In the genomic region with DNA sequence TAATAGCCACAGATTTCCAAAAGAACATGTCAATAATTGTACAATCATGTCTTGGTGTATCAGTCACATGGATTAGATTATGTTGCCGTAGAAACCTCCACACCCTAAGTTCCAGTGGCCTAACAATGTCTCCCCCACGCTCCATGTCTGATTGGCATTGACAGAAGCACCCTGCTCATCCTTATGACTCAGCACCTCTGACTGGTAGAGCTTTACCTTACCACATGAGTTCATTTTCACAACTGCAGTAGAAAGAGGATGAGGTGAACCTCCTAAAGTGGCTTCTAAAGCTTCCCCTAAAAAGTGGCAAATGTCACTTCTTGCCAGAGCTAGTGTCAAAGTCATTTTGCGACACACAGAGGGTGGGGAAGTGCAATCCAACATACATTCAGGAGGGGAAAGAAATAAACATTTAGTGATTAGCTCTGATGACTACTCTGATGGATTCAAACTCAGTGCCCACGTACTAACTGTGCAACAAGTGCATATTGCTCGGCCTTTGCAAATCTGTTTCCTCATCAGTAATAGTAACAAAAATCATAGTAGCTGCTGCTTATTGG, we compare ENCODE assay signal across 1 cellular context.
TF ChIP-seq lines count a peak whose summit lies in the region.

No MANE protein-coding gene starts in this region.

TF ChIP-seq in SK-N-SH treated with all-trans-retinoic acid at 6 μM for 48 hours, 23 proteins besides CTCF, POLR2A, EP300 and RAD21 (continued from another document):
- TF ChIP-seq, protein P1, sequence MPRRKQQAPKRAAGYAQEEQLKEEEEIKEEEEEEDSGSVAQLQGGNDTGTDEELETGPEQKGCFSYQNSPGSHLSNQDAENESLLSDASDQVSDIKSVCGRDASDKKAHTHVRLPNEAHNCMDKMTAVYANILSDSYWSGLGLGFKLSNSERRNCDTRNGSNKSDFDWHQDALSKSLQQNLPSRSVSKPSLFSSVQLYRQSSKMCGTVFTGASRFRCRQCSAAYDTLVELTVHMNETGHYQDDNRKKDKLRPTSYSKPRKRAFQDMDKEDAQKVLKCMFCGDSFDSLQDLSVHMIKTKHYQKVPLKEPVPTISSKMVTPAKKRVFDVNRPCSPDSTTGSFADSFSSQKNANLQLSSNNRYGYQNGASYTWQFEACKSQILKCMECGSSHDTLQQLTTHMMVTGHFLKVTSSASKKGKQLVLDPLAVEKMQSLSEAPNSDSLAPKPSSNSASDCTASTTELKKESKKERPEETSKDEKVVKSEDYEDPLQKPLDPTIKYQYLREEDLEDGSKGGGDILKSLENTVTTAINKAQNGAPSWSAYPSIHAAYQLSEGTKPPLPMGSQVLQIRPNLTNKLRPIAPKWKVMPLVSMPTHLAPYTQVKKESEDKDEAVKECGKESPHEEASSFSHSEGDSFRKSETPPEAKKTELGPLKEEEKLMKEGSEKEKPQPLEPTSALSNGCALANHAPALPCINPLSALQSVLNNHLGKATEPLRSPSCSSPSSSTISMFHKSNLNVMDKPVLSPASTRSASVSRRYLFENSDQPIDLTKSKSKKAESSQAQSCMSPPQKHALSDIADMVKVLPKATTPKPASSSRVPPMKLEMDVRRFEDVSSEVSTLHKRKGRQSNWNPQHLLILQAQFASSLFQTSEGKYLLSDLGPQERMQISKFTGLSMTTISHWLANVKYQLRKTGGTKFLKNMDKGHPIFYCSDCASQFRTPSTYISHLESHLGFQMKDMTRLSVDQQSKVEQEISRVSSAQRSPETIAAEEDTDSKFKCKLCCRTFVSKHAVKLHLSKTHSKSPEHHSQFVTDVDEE (CRISPR knock-in tag; IDR thresholded peaks at IDR 0.05): no peak
- TF ChIP-seq ARNTL (CRISPR knock-in tag; IDR thresholded peaks at IDR 0.05; ENCODE audit: borderline replicate concordance, low read depth) (no peak), SNAI2 (CRISPR knock-in tag; IDR thresholded peaks at IDR 0.05) (no peak), ZNF8 (CRISPR knock-in tag; IDR thresholded peaks at IDR 0.05) (no peak), ZNF565 (CRISPR knock-in tag; conservative IDR thresholded peaks at IDR 0.05; ENCODE audit: low read depth) (no peak), TOX (CRISPR knock-in tag; IDR thresholded peaks at IDR 0.05; ENCODE audit: borderline replicate concordance) (no peak), PPARA (CRISPR knock-in tag; IDR thresholded peaks at IDR 0.05; ENCODE audit: borderline replicate concordance) (no peak), OSR1 (CRISPR knock-in tag; IDR thresholded peaks at IDR 0.05) (no peak), BACH2 (CRISPR knock-in tag; IDR thresholded peaks at IDR 0.05; ENCODE audit: borderline replicate concordance) (no peak)
- TF ChIP-seq, protein P2, sequence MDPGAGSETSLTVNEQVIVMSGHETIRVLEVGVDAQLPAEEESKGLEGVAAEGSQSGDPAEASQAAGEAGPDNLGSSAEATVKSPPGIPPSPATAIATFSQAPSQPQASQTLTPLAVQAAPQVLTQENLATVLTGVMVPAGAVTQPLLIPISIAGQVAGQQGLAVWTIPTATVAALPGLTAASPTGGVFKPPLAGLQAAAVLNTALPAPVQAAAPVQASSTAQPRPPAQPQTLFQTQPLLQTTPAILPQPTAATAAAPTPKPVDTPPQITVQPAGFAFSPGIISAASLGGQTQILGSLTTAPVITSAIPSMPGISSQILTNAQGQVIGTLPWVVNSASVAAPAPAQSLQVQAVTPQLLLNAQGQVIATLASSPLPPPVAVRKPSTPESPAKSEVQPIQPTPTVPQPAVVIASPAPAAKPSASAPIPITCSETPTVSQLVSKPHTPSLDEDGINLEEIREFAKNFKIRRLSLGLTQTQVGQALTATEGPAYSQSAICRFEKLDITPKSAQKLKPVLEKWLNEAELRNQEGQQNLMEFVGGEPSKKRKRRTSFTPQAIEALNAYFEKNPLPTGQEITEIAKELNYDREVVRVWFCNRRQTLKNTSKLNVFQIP (CRISPR knock-in tag; IDR thresholded peaks at IDR 0.05; ENCODE audit: borderline replicate concordance, low read depth): no peak
